28 cellular contexts compared by ENCODE assay signal in the genomic region with DNA sequence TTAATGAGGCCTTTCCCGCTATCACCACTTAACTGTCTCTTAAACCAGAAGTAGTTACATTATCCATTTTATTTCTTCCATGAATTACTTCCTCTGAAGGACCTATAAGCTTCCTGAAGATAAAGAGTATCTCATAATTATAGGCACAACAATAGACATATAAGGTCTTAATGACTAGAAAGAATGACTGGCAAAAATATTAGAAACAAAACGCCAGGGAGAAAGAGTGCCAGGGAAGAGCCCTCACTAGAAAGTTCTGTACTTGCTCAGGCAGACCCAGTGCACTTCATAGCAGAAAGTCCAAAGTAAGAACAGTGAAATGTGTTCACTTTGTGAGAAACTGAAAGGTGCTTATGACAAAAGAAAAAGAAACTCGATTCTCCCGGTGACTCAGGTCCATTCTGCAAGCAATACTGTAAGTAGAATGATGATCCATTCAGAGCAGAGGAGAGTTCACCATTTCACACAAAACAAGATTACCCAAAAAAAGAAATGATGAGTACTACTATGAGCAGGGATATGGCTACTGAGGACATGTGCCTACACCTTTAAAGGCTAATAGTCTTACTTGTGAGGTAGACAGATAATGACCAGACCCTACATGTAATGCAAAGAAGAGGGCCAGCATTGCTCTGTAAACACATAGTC. TPM values are rescaled to one million over a fixed set of nuclear protein-coding genes. Genes with fewer than 3 reads are reported as not detected.
"Had no signal": no experiment of that assay in that cellular context is flagged by ENCODE, and none has a peak within 500 bp of the region (broad histone marks: within the 10 kb centered on the region; RNA-seq: fewer than 3 reads in every experiment).

No MANE protein-coding gene starts in this region.

- H3K4me3 Mint-ChIP-seq: activated naive CD8-positive, alpha-beta T cell; central memory CD8-positive, alpha-beta T cell; immature natural killer cell; nephron progenitor cell had no signal

- H3K27ac Mint-ChIP-seq: activated naive CD8-positive, alpha-beta T cell; immature natural killer cell; nephron progenitor cell had no signal

- DNase-seq: activated CD4-positive, alpha-beta T cell treated with anti-CD3 and anti-CD28 coated beads for 1 hour; activated effector memory CD4-positive, alpha-beta T cell treated with anti-CD3 and anti-CD28 coated beads, Interleukin-2, amount 50 U/mL, for 16 hours; activated T-cell treated with anti-CD3 and anti-CD28 coated beads, Interleukin-2, amount 50 U/mL, for 48 hours; amniotic stem cell; effector memory CD4-positive, alpha-beta T cell; foreskin melanocyte; immature natural killer cell; lower lobe of right lung; mesendoderm; mucosa of descending colon; nephron progenitor cell; pancreas; psoas muscle; stimulated activated CD4-positive, alpha-beta T cell treated with anti-CD3 and anti-CD28 coated beads, Interleukin-12 subunit alpha, Interleukin-12 subunit beta, amount 100 ng/mL, for 4 hours; stimulated activated CD4-positive, alpha-beta T cell treated with anti-CD3 and anti-CD28 coated beads, Interleukin-4, amount 100 ng/mL, for 4 hours; stomach had no signal

- H3K4me1 Mint-ChIP-seq: central memory CD8-positive, alpha-beta T cell had no signal

- ATAC-seq: esophagus mucosa, left lobe of liver, lower lobe of right lung, mucosa of descending colon, pancreas, psoas muscle had no signal

RNA-seq across cellular contexts. Expression of a gene that starts 42.6 kb away (rescaled TPM):
- total RNA-seq: dermis microvascular lymphatic vessel endothelial cell, endothelial cell of umbilical vein, esophagus mucosa, kidney epithelial cell, left lobe of liver, lower lobe of right lung, mucosa of descending colon, pancreas, psoas muscle, right atrium auricular region, skeletal muscle tissue, stomach, suprapubic skin, tibial nerve, urinary bladder had no signal
